13 cellular contexts compared by ENCODE assay signal in the genomic region with DNA sequence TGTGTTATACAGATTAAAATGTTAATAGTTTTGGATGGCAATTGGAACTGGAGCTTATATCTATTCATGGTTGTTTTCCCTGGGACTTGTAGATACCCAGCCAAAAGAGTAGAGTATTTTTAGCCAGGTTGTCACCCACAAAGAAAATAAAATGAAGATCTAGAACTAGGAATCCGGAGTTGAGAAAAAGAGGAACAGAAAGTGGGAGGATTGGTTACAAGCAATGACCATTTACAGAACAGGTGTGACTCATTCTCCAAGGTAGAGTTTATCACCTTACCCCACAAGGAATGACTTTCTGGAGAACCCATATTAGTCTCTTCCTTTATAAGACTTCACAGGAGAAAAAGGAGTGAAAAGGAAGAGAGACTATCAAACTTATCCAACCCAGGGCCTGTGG.
DNase-seq lines count a peak whose midpoint lies in the region; ATAC-seq, FAIRE-seq and TF ChIP-seq lines count a peak whose summit lies in the region.
"Had no signal": no experiment of that assay in that cellular context is flagged by ENCODE, and none has a peak within 500 bp of the region (broad histone marks: within the 10 kb centered on the region; RNA-seq: fewer than 3 reads in every experiment).

No MANE protein-coding gene starts in this region.

- no peaks in the 10 kb centered on the region for H3K27me3 ChIP-seq in GM06990 (replicated peaks; ENCODE audit: control insufficient read depth, insufficient read depth, low read length)
- H3K27me3 ChIP-seq: breast epithelium had no signal

- TF ChIP-seq CTCF in GM06990 (IDR thresholded peaks at IDR 0.05; ENCODE audit: insufficient read depth, low read length, poor library complexity, severe bottlenecking): no peak

- DNase-seq in GM06990 (ENCODE audit: extremely low read depth, insufficient read length) (peak; percentile 60), DMS53 treated with DMSO at 0.1 percent for 48 hours (lab: John Stamatoyannopoulos, UW; ENCODE audit: unreplicated experiment) (no peak), dedifferentiated amniotic fluid mesenchymal stem cell (ENCODE audit: extremely low spot score) (no peak), putamen (ENCODE audit: low spot score) (no peak), HTR-8/SVneo (ENCODE audit: insufficient read length, low spot score) (no peak)
- DNase-seq: activated T-cell treated with anti-CD3 and anti-CD28 coated beads, Interleukin-2, amount 50 U/mL, for 48 hours had no signal

- H3K36me3 ChIP-seq in GM06990 (ENCODE audit: control insufficient read depth, insufficient read depth, low read length): no peaks in the 10 kb centered on the region
- H3K36me3 ChIP-seq: breast epithelium had no signal

- ATAC-seq in GM19043 (IDR thresholded peaks at IDR 0.05; ENCODE audit: low read depth, unreplicated experiment): peak; percentile 81
- ATAC-seq in HG02588 (IDR thresholded peaks at IDR 0.05; ENCODE audit: unreplicated experiment): peak; percentile 88
- peak; percentile 76 for ATAC-seq in HG03280 (IDR thresholded peaks at IDR 0.05; ENCODE audit: unreplicated experiment)
- ATAC-seq: esophagus mucosa, sciatic nerve had no signal

- no peak overlapping the region for H3K4me3 ChIP-seq in GM06990 (replicated peaks; ENCODE audit: low read depth, low read length)
- H3K4me3 ChIP-seq: breast epithelium had no signal

- FAIRE-seq in HTR-8/SVneo (lab: Jason Lieb, UNC): no peak
- FAIRE-seq: urothelium cell line had no signal
